ENCODE assay signal across 15 cellular contexts in the genomic region with DNA sequence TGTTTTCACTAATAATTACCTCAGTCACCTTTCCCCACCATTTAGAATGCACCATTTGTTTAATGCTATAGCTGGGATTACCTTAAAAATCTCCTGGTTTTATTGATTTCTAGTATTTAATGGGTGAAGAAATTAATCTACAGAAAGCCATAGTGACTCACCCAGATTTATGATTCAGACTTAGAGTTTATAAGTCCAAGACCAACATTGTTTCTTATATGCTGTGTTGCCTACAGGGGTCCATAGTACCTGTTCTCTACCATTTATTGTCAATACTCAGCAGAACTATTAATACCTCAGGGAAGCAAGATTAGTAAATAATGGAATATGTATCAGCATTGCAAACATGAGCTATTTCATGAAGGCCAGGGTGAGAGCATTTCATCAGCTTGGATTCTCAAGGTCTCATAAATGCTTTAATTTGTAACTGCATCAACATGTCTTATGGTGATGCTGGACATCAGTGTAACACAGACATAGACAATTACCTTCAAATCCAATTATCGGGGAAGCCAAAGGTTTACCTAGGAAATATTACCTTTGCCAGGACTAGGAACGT. TPM values are rescaled to one million over a fixed set of nuclear protein-coding genes. Genes with fewer than 3 reads are reported as not detected.
DNase-seq lines count a peak whose midpoint lies in the region; ATAC-seq, FAIRE-seq and TF ChIP-seq lines count a peak whose summit lies in the region.
"Had no signal": no experiment of that assay in that cellular context is flagged by ENCODE, and none has a peak within 500 bp of the region (broad histone marks: within the 10 kb centered on the region; RNA-seq: fewer than 3 reads in every experiment).

No MANE protein-coding gene starts in this region.

- TF ChIP-seq POLR2A in GM12892 (IDR thresholded peaks at IDR 0.05; ENCODE audit: low read depth, low read length) (no peak), breast epithelium (IDR thresholded peaks at IDR 0.05) (no peak), stomach (IDR thresholded peaks at IDR 0.05) (no peak)

- TF ChIP-seq EP300 in stomach (IDR thresholded peaks at IDR 0.05) = no peak

- no peak overlapping the region for H3K4me3 ChIP-seq in breast epithelium
- H3K4me3 ChIP-seq in left lung = no peak overlapping the region
- no peak overlapping the region for H3K4me3 ChIP-seq in stomach
- no peak overlapping the region for H3K4me3 ChIP-seq in MM.1S (ENCODE audit: low read length)
- H3K4me3 ChIP-seq in HAP-1 = no peak overlapping the region
- H3K4me3 ChIP-seq: BLaER1, Peyer's patch had no signal

- H3K27ac ChIP-seq in breast epithelium (peak overlapping the region; percentile 50 to 64), left lung (peak overlapping the region; percentile 8 to 57), stomach (peak overlapping the region in 4 of 5 donors; percentile 31 to 76 (median 46)), MM.1S (ENCODE audit: low read length) (no peak overlapping the region)
- H3K27ac ChIP-seq: BLaER1 had no signal

- peak; percentile 73 for FAIRE-seq in GM12892 (lab: Jason Lieb, UNC)

- 0 out of 2 replicates have a peak, but pooled peaks cover 8% of the 10 kb centered on the region for H3F3A ChIP-seq in MM.1S (ENCODE audit: insufficient read depth, low read length)

- DNase-seq in GM12892 (ENCODE audit: insufficient read length) = no peak
- DNase-seq in breast epithelium (ENCODE audit: low spot score in 2 of 2) = no peak
- no peak for DNase-seq in left lung
- no peak for DNase-seq in stomach
- no peak for DNase-seq in MM.1S
- DNase-seq in HAP-1 (ENCODE audit: low spot score in 2 of 2) = no peak
- DNase-seq: H7, NCI-H1694, NCI-H2107, Peyer's patch had no signal

- H3K4me1 ChIP-seq in breast epithelium (no peaks in the 10 kb centered on the region), left lung (peaks cover 5 to 30% of the 10 kb centered on the region in 2 donors), stomach (peaks cover 0 to 18% (median 7%) of the 10 kb centered on the region in 4 donors), MM.1S (ENCODE audit: low read length) (peaks cover 4% of the 10 kb centered on the region; the same call in 1 of the 2 replicates), HAP-1 (no peaks in the 10 kb centered on the region; the same call in 1 of the 2 replicates)
- H3K4me1 ChIP-seq: BLaER1, Peyer's patch had no signal

- H3K9me3 ChIP-seq in breast epithelium (no peaks in the 10 kb centered on the region), left lung (peaks cover 0 to 2% of the 10 kb centered on the region in 2 donors), stomach (no peaks in the 10 kb centered on the region), MM.1S (replicated peaks; ENCODE audit: insufficient read depth, low read length) (no peaks in the 10 kb centered on the region), HAP-1 (no peaks in the 10 kb centered on the region)
- H3K9me3 ChIP-seq: Peyer's patch had no signal

- no peak overlapping the region for H2AFZ ChIP-seq in MM.1S (ENCODE audit: low read length)

- no peak for ATAC-seq in left lung
- no peak for ATAC-seq in GM18502 (IDR thresholded peaks at IDR 0.05; ENCODE audit: poor library complexity, unreplicated experiment)
- ATAC-seq: SK-N-SH treated with all-trans-retinoic acid at 6 μM for 48 hours had no signal

- WGBS in stomach, 5 donors = 11 to 43% (median 28%) methylated on average over 2 of the region's 2 CpGs

- H3K9me2 ChIP-seq in MM.1S (replicated peaks; ENCODE audit: insufficient read depth, low read length) = no peaks in the 10 kb centered on the region

- H3K27me3 ChIP-seq in breast epithelium (no peaks in the 10 kb centered on the region), left lung (no peaks in the 10 kb centered on the region), stomach (peaks cover 0 to under 1% (median 0%) of the 10 kb centered on the region in 3 donors), MM.1S (replicated peaks; ENCODE audit: insufficient read depth, low read length) (no peaks in the 10 kb centered on the region), HAP-1 (ENCODE audit: low read depth) (no peaks in the 10 kb centered on the region)
- H3K27me3 ChIP-seq: BLaER1, Peyer's patch had no signal

- in situ Hi-C loops in HAP-1 (cut with MboI; ENCODE audit: low sequenced_read_pairs) = no loop called here

- intact Hi-C loops in breast epithelium (cut with DNase I; ENCODE audit: low total_unique reads) (no loop called here), left lung (cut with DNase I) (no loop called here), stomach (cut with DNase I; ENCODE audit: low total_unique reads) (no loop called here)

- no peak overlapping the region for H3K9ac ChIP-seq in MM.1S (ENCODE audit: low read length)
- H3K9ac ChIP-seq: BLaER1 had no signal

- TF ChIP-seq CTCF in breast epithelium (IDR thresholded peaks at IDR 0.05) (peak in 1 of 3 donors; percentile 15), left lung (IDR thresholded peaks at IDR 0.05) (no peak), stomach (IDR thresholded peaks at IDR 0.05) (no peak), MM.1S (IDR thresholded peaks at IDR 0.05; ENCODE audit: low read length) (no peak)

- H3K4me2 ChIP-seq in MM.1S (ENCODE audit: low read depth, low read length) = no peak overlapping the region
- H3K4me2 ChIP-seq: BLaER1 had no signal

- no peaks in the 10 kb centered on the region for H3K79me2 ChIP-seq in MM.1S (ENCODE audit: low read length)

- no peaks in the 10 kb centered on the region for H4K20me1 ChIP-seq in MM.1S (ENCODE audit: insufficient read depth, low read length)
- H4K20me1 ChIP-seq: BLaER1 had no signal

- H3K36me3 ChIP-seq in breast epithelium (no peaks in the 10 kb centered on the region), left lung (no peaks in the 10 kb centered on the region), stomach (no peaks in the 10 kb centered on the region), MM.1S (replicated peaks; ENCODE audit: insufficient read depth, low read length) (no peaks in the 10 kb centered on the region), HAP-1 (replicated peaks) (no peaks in the 10 kb centered on the region)
- H3K36me3 ChIP-seq: Peyer's patch had no signal

RNA-seq across cellular contexts. Expression of gene MS4A7, which starts 8.0 kb away (rescaled TPM):
- polyA plus RNA-seq in GM12892 (2012; ENCODE audit: missing spikeins) = 4.9 TPM
- total RNA-seq in breast epithelium (100 to 1,000 TPM in 1 of 3 donors, 10 to 100 TPM in 2; 39.0 to 105 (median 45.4) TPM), left lung (100 to 1,000 TPM in 1 of 2 donors, 10 to 100 TPM in 1; 80.6 to 143 TPM), stomach (10 to 100 TPM in 3 of 5 donors, under 1 TPM in 1, not detected in 1; 0.58 to 43.3 (median 20.1) TPM)
- 10 to 100 TPM in 2 of 3 donors, 1 to 10 TPM in 1; 1.7 to 13.3 (median 10.9) TPM for polyA plus RNA-seq in stomach
- total RNA-seq: H7, HT1080 had no signal

RNA-seq across cellular contexts. Expression of gene MS4A14, which starts 25.9 kb away (rescaled TPM):
- polyA plus RNA-seq in GM12892 (2012; ENCODE audit: missing spikeins) = 1.2 TPM
- 1 to 10 TPM; 2.3 to 6.7 (median 2.5) TPM for total RNA-seq in breast epithelium
- total RNA-seq in left lung = 1 to 10 TPM; 3.7 to 4.1 TPM
- 1 to 10 TPM in 2 of 5 donors, under 1 TPM in 1, not detected in 2; under 0.01 to 4.1 (median 4.1) TPM for total RNA-seq in stomach
- under 1 TPM in 2 of 3 donors, not detected in 1; 0.12 to 0.18 TPM for polyA plus RNA-seq in stomach
- total RNA-seq: H7, HT1080 had no signal

RNA-seq across cellular contexts. Expression of gene MS4A6E, which starts 43.3 kb away (rescaled TPM):
- polyA plus RNA-seq in GM12892 (2012; ENCODE audit: missing spikeins) = not detected
- total RNA-seq in breast epithelium (1 to 10 TPM in 1 of 3 donors, not detected in 2; 2.1 TPM), left lung (1 to 10 TPM in 1 of 2 donors, under 1 TPM in 1; 0.87 to 4.0 TPM), stomach (not detected)
- not detected for polyA plus RNA-seq in stomach
- total RNA-seq: H7, HT1080, Peyer's patch had no signal
- polyA plus RNA-seq: IgD-negative memory B cell had no signal

RNA-seq across cellular contexts. Expression of gene MS4A5, which starts 59.0 kb away (rescaled TPM):
- polyA plus RNA-seq in GM12892 (2012; ENCODE audit: missing spikeins) = not detected
- not detected for total RNA-seq in breast epithelium
- total RNA-seq in left lung = not detected
- not detected for total RNA-seq in stomach
- not detected for polyA plus RNA-seq in stomach
- total RNA-seq: H7, HT1080, Peyer's patch had no signal
- polyA plus RNA-seq: IgD-negative memory B cell had no signal
